25 cellular contexts compared by ENCODE assay signal in genomic region chr6:33189625-33190024, GRCh38.
"Had no signal": no experiment of that assay in that cellular context is flagged by ENCODE, and none has a peak within 500 bp of the region (broad histone marks: within the 10 kb centered on the region; RNA-seq: fewer than 3 reads in every experiment).

No MANE protein-coding gene starts in this region.

- DNase-seq: dermis blood vessel endothelial cell; effector memory CD4-positive, alpha-beta T cell; erythroblast; esophagus squamous epithelium; foreskin melanocyte; head of caudate nucleus; left ventricle myocardium superior; naive thymus-derived CD8-positive, alpha-beta T cell; nephron progenitor cell; stimulated activated CD4-positive, alpha-beta T cell treated with anti-CD3 and anti-CD28 coated beads, Interleukin-12 subunit alpha, Interleukin-12 subunit beta, amount 100 ng/mL, for 4 hours; stimulated activated CD4-positive, alpha-beta T cell treated with anti-CD3 and anti-CD28 coated beads, Interleukin-1b, Interleukin-23, amount 100 ng/mL, for 48 hours; stimulated activated CD4-positive, alpha-beta T cell treated with anti-CD3 and anti-CD28 coated beads, Interleukin-4, amount 100 ng/mL, for 1 hour; stimulated activated naive CD4-positive, alpha-beta T cell treated with Interleukin-2 at 50 U/mL for 16 hours; stomach; tibial artery had no signal

- H3K4me3 Mint-ChIP-seq: nephron progenitor cell; stimulated activated effector memory CD8-positive, alpha-beta T cell treated with anti-CD3 and anti-CD28 coated beads, Interleukin-12 subunit alpha, Interleukin-12 subunit beta, amount 100 ng/mL, for 72 hours; type B pancreatic cell had no signal

- H3K9me3 Mint-ChIP-seq: naive thymus-derived CD8-positive, alpha-beta T cell; nephron progenitor cell; stimulated activated effector memory CD8-positive, alpha-beta T cell treated with anti-CD3 and anti-CD28 coated beads, Interleukin-12 subunit alpha, Interleukin-12 subunit beta, amount 100 ng/mL, for 72 hours; type B pancreatic cell had no signal

- H3K36me3 Mint-ChIP-seq: type B pancreatic cell had no signal

- FAIRE-seq: keratinocyte had no signal

- H3K4me3 ChIP-seq: coronary artery, esophagus squamous epithelium, lower lobe of right lung, smooth muscle cell, stomach, tibial artery had no signal

- H3K4me2 ChIP-seq: smooth muscle cell had no signal

- H3K9ac ChIP-seq: parathyroid adenoma had no signal

- H3K9me3 ChIP-seq: esophagus squamous epithelium, lower lobe of right lung, neutrophil, stomach, tibial artery had no signal

- H2AFZ ChIP-seq: parathyroid adenoma had no signal

- H3K27ac Mint-ChIP-seq: nephron progenitor cell, progenitor cell of endocrine pancreas, type B pancreatic cell had no signal

- H3K79me2 ChIP-seq: parathyroid adenoma had no signal

- H3K27ac ChIP-seq: coronary artery, esophagus squamous epithelium, lower lobe of right lung, neutrophil, parathyroid adenoma, stomach, tibial artery had no signal

- ATAC-seq: left ventricle myocardium superior; lower lobe of right lung; naive thymus-derived CD8-positive, alpha-beta T cell; sciatic nerve; stimulated activated effector memory CD8-positive, alpha-beta T cell treated with anti-CD3 and anti-CD28 coated beads, Interleukin-12 subunit alpha, Interleukin-12 subunit beta, amount 100 ng/mL, for 72 hours had no signal
